11 cellular contexts compared by ENCODE assay signal in the genomic region with DNA sequence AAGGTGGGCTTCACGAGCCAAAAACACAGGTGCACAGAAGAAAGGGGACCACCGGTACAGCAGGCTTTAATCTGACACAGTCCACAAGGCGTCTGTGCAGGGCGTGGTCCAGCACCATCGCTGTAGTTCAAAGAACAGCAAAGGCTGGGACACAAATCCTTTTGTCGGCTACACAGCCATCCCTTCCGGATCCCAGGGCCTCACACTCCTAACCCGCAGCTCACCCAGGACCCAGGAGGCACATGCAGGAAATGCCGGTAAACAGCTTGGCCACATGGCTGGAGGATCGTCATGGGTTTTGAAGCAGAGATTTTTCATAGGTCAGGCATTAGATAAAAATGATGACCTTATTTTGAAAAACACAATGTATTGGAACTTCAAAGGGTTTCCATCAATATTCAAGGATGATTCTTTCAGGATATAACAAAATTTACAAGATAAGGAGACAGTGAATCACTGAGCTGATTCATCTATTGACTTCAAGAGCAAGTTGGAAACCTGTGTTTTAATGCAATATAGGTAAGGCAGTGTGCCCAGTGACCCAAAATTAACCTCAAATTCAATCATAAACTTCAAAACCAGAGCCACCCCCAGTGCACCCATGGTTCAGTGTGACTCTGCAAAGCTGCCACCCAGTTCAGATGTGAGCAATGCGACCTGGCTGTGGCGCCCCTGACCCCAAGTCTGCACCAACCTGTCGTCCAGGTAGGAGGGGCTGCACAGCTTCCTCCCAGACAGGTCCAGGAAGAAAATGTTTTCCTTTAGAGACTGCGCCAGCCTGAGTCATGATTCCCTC.
DNase-seq lines count a peak whose midpoint lies in the region; ATAC-seq, FAIRE-seq and TF ChIP-seq lines count a peak whose summit lies in the region.
"Had no signal": no experiment of that assay in that cellular context is flagged by ENCODE, and none has a peak within 500 bp of the region (broad histone marks: within the 10 kb centered on the region; RNA-seq: fewer than 3 reads in every experiment).

No MANE protein-coding gene starts in this region.

- no peak for ATAC-seq in Right ventricle myocardium inferior
- no peak for ATAC-seq in GM21619 (IDR thresholded peaks at IDR 0.05; ENCODE audit: unreplicated experiment)
- ATAC-seq in GM18519 (IDR thresholded peaks at IDR 0.05; ENCODE audit: low FRiP score, unreplicated experiment) = no peak
- ATAC-seq: CD8-positive, alpha-beta T cell had no signal

- H3K27me3 ChIP-seq in bronchial epithelial cell (ENCODE audit: control insufficient read depth, insufficient read depth, low read length) = no peaks in the 10 kb centered on the region

- no peaks in the 10 kb centered on the region for H3K36me3 ChIP-seq in bronchial epithelial cell (ENCODE audit: control insufficient read depth, insufficient read depth, low read length)

- no peak for TF ChIP-seq CTCF in bronchial epithelial cell (IDR thresholded peaks at IDR 0.05; ENCODE audit: insufficient read depth, low read length, severe bottlenecking)

- peak; percentile 46 for DNase-seq in cardiac septum (ENCODE audit: low spot score)
- no peak for DNase-seq in Right ventricle myocardium inferior (ENCODE audit: missing footprints)
- peak; percentile 3 for DNase-seq in LoVo (ENCODE audit: low spot score)
- DNase-seq in bronchial epithelial cell (ENCODE audit: low read depth) = peak; percentile 10
- peak; percentile 38 for DNase-seq in stimulated activated CD8-positive, alpha-beta memory T cell treated with anti-CD3 and anti-CD28 coated beads, Interleukin-4, amount 100 ng/mL, for 48 hours
- DNase-seq: CD8-positive, alpha-beta T cell; NCI-H226; NCI-H526; Right ventricle myocardium superior had no signal

- FAIRE-seq in bronchial epithelial cell (lab: Jason Lieb, UNC) = no peak

- intact Hi-C loops in cardiac septum (cut with DNase I) (no loop called here), Right ventricle myocardium inferior (cut with DNase I) (no loop called here)

- H3K4me3 ChIP-seq in bronchial epithelial cell (ENCODE audit: low read depth, low read length) = no peak overlapping the region
